8 cellular contexts compared by ENCODE assay signal in the genomic region with DNA sequence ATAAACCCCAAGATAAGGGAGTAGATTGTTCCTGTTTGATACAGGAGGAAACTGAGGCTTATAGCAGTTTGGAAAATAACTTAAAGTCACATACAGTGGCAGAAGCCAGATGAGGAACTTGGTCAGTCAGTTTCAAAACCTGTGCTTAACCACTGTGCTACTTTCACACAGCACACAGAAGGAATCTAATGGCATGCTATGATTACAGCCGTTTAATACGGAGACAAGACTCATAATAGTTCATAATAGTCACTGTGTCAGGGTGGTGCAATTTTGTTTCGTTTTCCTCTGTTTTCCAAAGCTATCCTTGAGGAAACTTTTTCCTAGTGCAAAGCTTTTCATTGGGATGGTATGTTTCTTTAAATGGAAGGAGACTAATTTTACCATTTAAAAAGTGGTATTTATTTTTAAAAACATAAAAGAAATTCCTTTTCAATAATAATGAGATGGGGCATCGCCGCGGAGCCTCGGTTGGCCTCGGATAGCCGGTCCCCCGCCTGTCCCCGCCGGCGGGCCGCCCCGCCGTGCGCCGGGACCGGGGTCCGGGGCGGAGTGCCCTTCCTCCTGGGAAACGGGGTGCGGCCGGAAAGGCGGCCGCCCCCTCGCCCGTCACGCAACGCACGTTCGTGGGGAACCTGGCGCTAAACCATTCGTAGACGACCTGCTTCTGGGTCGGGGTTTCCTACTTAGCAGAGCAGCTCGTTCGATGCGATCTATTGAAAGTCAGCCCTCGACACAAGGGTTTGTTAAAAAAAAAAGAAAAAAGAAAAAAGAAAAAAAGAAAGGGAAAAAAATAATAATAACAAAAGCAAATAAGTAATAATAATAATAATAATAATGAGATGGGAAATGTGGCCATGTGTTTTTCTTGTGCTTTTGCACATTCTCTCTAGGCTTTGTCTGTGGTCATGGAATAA.
DNase-seq lines count a peak whose midpoint lies in the region; FAIRE-seq lines count a peak whose summit lies in the region.

No MANE protein-coding gene starts in this region.

- peak overlapping the region; percentile 6 for H3K27ac ChIP-seq in epithelial cell of prostate

- FAIRE-seq in GM18507 (lab: Jason Lieb, UNC) (peak; percentile 84), HTR-8/SVneo (lab: Jason Lieb, UNC) (no peak)

- no peak for DNase-seq in GM18507 (ENCODE audit: extremely low spot score, insufficient read length, low read depth)
- peak; percentile 28 for DNase-seq in HCEC 1CT
- peak; percentile 26 for DNase-seq in NOMO-1 treated with dmso at 0.1 percent for 144 hours (lab: John Stamatoyannopoulos, UW; ENCODE audit: unreplicated experiment)
- DNase-seq in epithelial cell of prostate (ENCODE audit: low read depth, low spot score): no peak
- peak; percentile 10 for DNase-seq in retina
- no peak for DNase-seq in activated gamma-delta T cell treated with Interleukin-2 at 50 U/mL for 16 hours
- DNase-seq in NCI-H226: no peak
- no peak for DNase-seq in HTR-8/SVneo (ENCODE audit: insufficient read length, low spot score)

Comparison
In these comparisons a context has a peak if more than half of its experiments do, and no peak if none do; other contexts are left out.
1. DNase-seq: peak in HCEC 1CT (single experiment), NOMO-1 treated with dmso at 0.1 percent for 144 hours (single experiment) and retina (single experiment); none in GM18507 (single experiment), epithelial cell of prostate (single experiment), activated gamma-delta T cell treated with Interleukin-2 at 50 U/mL for 16 hours (single experiment), NCI-H226 (single experiment) and HTR-8/SVneo (single experiment).